ENCODE assay signal across 14 cellular contexts in genomic region chr7:44066111-44066460, GRCh38. TPM values are rescaled to one million over a fixed set of nuclear protein-coding genes. Genes with fewer than 3 reads are reported as not detected.
DNase-seq lines count a peak whose midpoint lies in the region; ATAC-seq and TF ChIP-seq lines count a peak whose summit lies in the region.
"Had no signal": no experiment of that assay in that cellular context is flagged by ENCODE, and none has a peak within 500 bp of the region (broad histone marks: within the 10 kb centered on the region; RNA-seq: fewer than 3 reads in every experiment).

No MANE protein-coding gene starts in this region.

- CTCF ChIA-PET in activated B cell treated with CpG ODN at 0.5 μM for 24 hours (lab: Charles Lee): no interaction called here

- POLR2A ChIA-PET in activated B cell treated with CpG ODN at 0.5 μM for 24 hours (lab: Charles Lee): interaction anchor here (0.6 to 6.0 kb wide), 8 partner anchors 9 to 35 kb away, joined by 3 to 55 read pairs (median 4); partner anchors contain the start of gene DBNL

- H3K4me3 ChIP-seq in heart right ventricle (no peak overlapping the region), tibial artery (no peak overlapping the region)
- H3K4me3 ChIP-seq: hepatocyte, lung had no signal

- DNase-seq in heart right ventricle (no peak), left ventricle myocardium superior (no peak), activated B cell treated with CpG ODN at 0.5 μM for 24 hours (no peak), left colon (no peak), tibial artery (no peak), CD1c-positive myeloid dendritic cell (ENCODE audit: extremely low spot score) (no peak), kidney tubule cell (ENCODE audit: low spot score) (no peak)
- DNase-seq: HCEC 1CT; stimulated activated CD4-positive, alpha-beta T cell treated with anti-CD3 and anti-CD28 coated beads, Interleukin-1b, Interleukin-23, amount 100 ng/mL, for 48 hours had no signal

- H3K36me3 ChIP-seq in heart right ventricle: peaks cover 0 to 18% (median 4%) of the 10 kb centered on the region in 9 donors
- H3K36me3 ChIP-seq in tibial artery: peaks cover 0 to 16% (median 8%) of the 10 kb centered on the region in 3 donors

- H3K27me3 ChIP-seq in heart right ventricle (no peaks in the 10 kb centered on the region), tibial artery (no peaks in the 10 kb centered on the region)
- H3K27me3 ChIP-seq: hepatocyte had no signal

- H3K27ac ChIP-seq in heart right ventricle: peak overlapping the region in 7 of 10 donors; percentile 59 to 89 (median 80)
- H3K27ac ChIP-seq in tibial artery: peak overlapping the region; percentile 37 to 39
- H3K27ac ChIP-seq: hepatocyte, parathyroid adenoma, RWPE1 had no signal

- H3K9me3 ChIP-seq in heart right ventricle (no peaks in the 10 kb centered on the region), tibial artery (no peaks in the 10 kb centered on the region)

- ATAC-seq in heart right ventricle (no peak), left ventricle myocardium superior (no peak), activated B cell treated with CpG ODN at 0.5 μM for 24 hours (ENCODE audit: low read depth) (peak; percentile 8), left colon (peak; percentile 0), GM21576 (IDR thresholded peaks at IDR 0.05; ENCODE audit: unreplicated experiment) (no peak)

- no peaks in the 10 kb centered on the region for H3K27me3 Mint-ChIP-seq in activated B cell treated with CpG ODN at 0.5 μM for 24 hours

- intact Hi-C loops in heart right ventricle (cut with DNase I) (no loop called here), left ventricle myocardium superior (cut with micrococcal nuclease) (no loop called here), activated B cell treated with CpG ODN at 0.5 μM for 24 hours (cut with micrococcal nuclease) (no loop called here), left colon (cut with DNase I, micrococcal nuclease) (no loop called here), tibial artery (cut with DNase I; ENCODE audit: low total_unique reads) (no loop called here)

- no peaks in the 10 kb centered on the region for H3K9me3 Mint-ChIP-seq in activated B cell treated with CpG ODN at 0.5 μM for 24 hours

- peak overlapping the region; percentile 72 for H3K27ac Mint-ChIP-seq in activated B cell treated with CpG ODN at 0.5 μM for 24 hours

- WGBS in heart right ventricle, 2 donors: 44 to 51% methylated on average over 6 of the region's 6 CpGs

- H3K4me1 ChIP-seq in heart right ventricle (peaks cover 17 to 64% (median 44%) of the 10 kb centered on the region in 9 donors), tibial artery (peaks cover 0 to 49% (median 40%) of the 10 kb centered on the region in 4 donors)

- peaks cover 24% of the 10 kb centered on the region for H3K36me3 Mint-ChIP-seq in activated B cell treated with CpG ODN at 0.5 μM for 24 hours (ENCODE audit: low read depth)

- H3K4me1 Mint-ChIP-seq in activated B cell treated with CpG ODN at 0.5 μM for 24 hours: peaks cover 66% of the 10 kb centered on the region

- no peak for TF ChIP-seq CTCF in heart right ventricle (IDR thresholded peaks at IDR 0.05)
- TF ChIP-seq CTCF in activated B cell treated with CpG ODN at 0.5 μM for 24 hours (IDR thresholded peaks at IDR 0.05): no peak
- no peak for TF ChIP-seq CTCF in tibial artery (IDR thresholded peaks at IDR 0.05)

- no peak overlapping the region for H3K4me3 Mint-ChIP-seq in activated B cell treated with CpG ODN at 0.5 μM for 24 hours

RNA-seq across cellular contexts. Expression of gene PGAM2, which starts 0.7 kb away (rescaled TPM):
- total RNA-seq in heart right ventricle (1,000 to 10,000 TPM in 2 of 10 donors, 100 to 1,000 TPM in 8; 375 to 1,148 (median 557) TPM), left ventricle myocardium superior (967 TPM), activated B cell treated with CpG ODN at 0.5 μM for 24 hours (1.1 and 1.2 TPM in 2 replicates), left colon (under 1 TPM; 0.58 to 0.64 TPM)
- 1,000 to 10,000 TPM in 1 of 2 donors, 100 to 1,000 TPM in 1; 367 to 2,327 TPM for polyA plus RNA-seq in heart right ventricle
- polyA plus RNA-seq: hepatocyte had no signal

RNA-seq across cellular contexts. Expression of gene POLM, which starts 16.2 kb away (rescaled TPM):
- total RNA-seq in heart right ventricle: 10 to 100 TPM; 10.9 to 28.4 (median 13.5) TPM
- 10 to 100 TPM in 1 of 2 donors, 1 to 10 TPM in 1; 6.7 to 22.8 TPM for polyA plus RNA-seq in heart right ventricle
- total RNA-seq in left ventricle myocardium superior: 17.6 TPM
- total RNA-seq in activated B cell treated with CpG ODN at 0.5 μM for 24 hours: 53.0 and 69.7 TPM in 2 replicates
- 10 to 100 TPM; 20.7 to 22.8 TPM for total RNA-seq in left colon

RNA-seq across cellular contexts. Expression of gene DBNL, which starts 21.6 kb away (rescaled TPM):
- total RNA-seq in heart right ventricle (10 to 100 TPM; 26.0 to 59.0 (median 35.4) TPM), left ventricle myocardium superior (31.2 TPM), activated B cell treated with CpG ODN at 0.5 μM for 24 hours (198 and 210 TPM in 2 replicates), left colon (10 to 100 TPM; 87.0 to 90.5 TPM)
- polyA plus RNA-seq in heart right ventricle: 10 to 100 TPM; 34.8 to 74.3 TPM

RNA-seq across cellular contexts. Expression of gene AEBP1, which starts 38.1 kb away (rescaled TPM):
- 10 to 100 TPM; 14.1 to 31.3 (median 21.6) TPM for total RNA-seq in heart right ventricle
- polyA plus RNA-seq in heart right ventricle: 10 to 100 TPM; 18.0 to 33.7 TPM
- 18.4 TPM for total RNA-seq in left ventricle myocardium superior
- 17.4 and 21.7 TPM in 2 replicates for total RNA-seq in activated B cell treated with CpG ODN at 0.5 μM for 24 hours
- 10 to 100 TPM; 20.1 to 59.6 TPM for total RNA-seq in left colon

RNA-seq across cellular contexts. Expression of gene POLD2, which starts 57.3 kb away (rescaled TPM):
- 10 to 100 TPM; 64.4 to 92.0 (median 76.8) TPM for total RNA-seq in heart right ventricle
- polyA plus RNA-seq in heart right ventricle: 100 to 1,000 TPM in 1 of 2 donors, 10 to 100 TPM in 1; 89.3 to 150 TPM
- 92.9 TPM for total RNA-seq in left ventricle myocardium superior
- total RNA-seq in activated B cell treated with CpG ODN at 0.5 μM for 24 hours: 146 and 147 TPM in 2 replicates
- 10 to 100 TPM; 40.5 to 57.0 TPM for total RNA-seq in left colon

Comparison
In these comparisons a context has a peak if more than half of its experiments do, and no peak if none do; other contexts are left out.
1. ATAC-seq: peak in activated B cell treated with CpG ODN at 0.5 μM for 24 hours (single experiment) and left colon (single experiment); none in heart right ventricle (0 of 8), left ventricle myocardium superior (single experiment) and GM21576 (single experiment).
2. RNA of gene PGAM2, which starts 0.7 kb away (total RNA-seq): 967 TPM in left ventricle myocardium superior (single experiment) and 375 to 1,148 TPM in heart right ventricle; 1.1 to 1.2 TPM in activated B cell treated with CpG ODN at 0.5 μM for 24 hours and 0.58 to 0.64 TPM in left colon; every median in the first group is over 100 times any median in the second.